In genomic region chr6:36724514-36725385, GRCh38 we compare ENCODE assay signal across 8 cellular contexts. TPM values are rescaled to one million over a fixed set of nuclear protein-coding genes. Genes with fewer than 3 reads are reported as not detected.
DNase-seq lines count a peak whose midpoint lies in the region; ATAC-seq and TF ChIP-seq lines count a peak whose summit lies in the region.

No MANE protein-coding gene starts in this region.

- ATAC-seq in HG02973 (IDR thresholded peaks at IDR 0.05; ENCODE audit: unreplicated experiment) = no peak

- peak; percentile 33 to 88 (median 65) for TF ChIP-seq CTCF in thyroid gland (IDR thresholded peaks at IDR 0.05)

- intact Hi-C loops in thyroid gland (cut with DNase I) = loop anchor here (5.0 to 10.0 kb wide), 2 partner anchors 33 to 100 kb away; no protein-coding TSS in a partner anchor

- H3K27me3 ChIP-seq in thyroid gland = no peaks in the 10 kb centered on the region

- no peak for TF ChIP-seq POLR2A in thyroid gland (IDR thresholded peaks at IDR 0.05)

- DNase-seq in SIG-M5 treated with dmso at 0.1 percent for 504 hours (lab: John Stamatoyannopoulos, UW; ENCODE audit: unreplicated experiment) (peak; percentile 30), SIG-M5 (lab: John Stamatoyannopoulos, UW) (no peak), NCI-H1694 (lab: John Stamatoyannopoulos, UW) (peak; percentile 46), UCSD-AML1 (lab: John Stamatoyannopoulos, UW; ENCODE audit: unreplicated experiment) (peak; percentile 62), ecto neural progenitor cell (ENCODE audit: low spot score) (peak; percentile 69), medulla oblongata (ENCODE audit: extremely low spot score) (peak; percentile 53), thyroid gland (peak; percentile 88 to 91)

- no peaks in the 10 kb centered on the region for H3K4me1 ChIP-seq in thyroid gland

- H3K27ac ChIP-seq in thyroid gland = no peak overlapping the region

- no peaks in the 10 kb centered on the region for H3K36me3 ChIP-seq in thyroid gland

- 38 to 41% methylated on average over 13 of the region's 13 CpGs for WGBS in thyroid gland, 2 donors

- H3K4me3 ChIP-seq in thyroid gland (replicated peaks in 1 of 3) = no peak overlapping the region

- no peaks in the 10 kb centered on the region for H3K9me3 ChIP-seq in thyroid gland

RNA-seq across cellular contexts. Expression of gene RAB44, which starts 27.1 kb away (rescaled TPM):
- total RNA-seq in thyroid gland = under 1 TPM in 1 of 4 donors, not detected in 3; 0.11 TPM

RNA-seq across cellular contexts. Expression of gene CDKN1A, which starts 46.2 kb away (rescaled TPM):
- total RNA-seq in thyroid gland = 10 to 100 TPM; 41.0 to 64.5 (median 61.8) TPM
